Comparison of ENCODE assay signal across 6 cellular contexts in the genomic region with DNA sequence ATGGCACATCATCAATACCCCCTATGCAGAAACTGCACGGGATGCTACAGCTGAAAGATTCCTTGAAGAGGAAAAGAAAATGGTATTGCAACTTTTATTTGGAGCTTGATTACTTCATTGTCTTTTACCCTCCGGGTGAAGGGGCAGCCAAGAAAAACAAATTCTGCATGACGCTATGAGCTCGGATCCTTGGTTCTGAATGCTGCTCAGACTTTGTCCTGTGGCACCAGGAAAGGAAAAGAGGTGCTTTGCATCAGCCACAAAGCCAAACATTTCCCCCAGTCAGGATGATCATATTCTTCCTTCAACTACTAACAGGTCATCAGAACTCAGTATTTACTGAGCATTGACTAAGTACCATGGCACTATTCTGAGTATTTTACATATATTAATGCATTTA.
"Had no signal": no experiment of that assay in that cellular context is flagged by ENCODE, and none has a peak within 500 bp of the region (broad histone marks: within the 10 kb centered on the region; RNA-seq: fewer than 3 reads in every experiment).

No MANE protein-coding gene starts in this region.

- ATAC-seq: GM23338, HCT116, K562 had no signal

- H3K27ac Mint-ChIP-seq: GM23338, HFFc6 had no signal

- H3K9me3 Mint-ChIP-seq: HFFc6 had no signal

- H3K4me3 Mint-ChIP-seq: GM23338, HFFc6 had no signal

- H3K4me1 Mint-ChIP-seq: GM23338 had no signal

- DNase-seq: H7, HFFc6, IMR-90 had no signal
